Comparison of ENCODE assay signal across 15 cellular contexts in the genomic region with DNA sequence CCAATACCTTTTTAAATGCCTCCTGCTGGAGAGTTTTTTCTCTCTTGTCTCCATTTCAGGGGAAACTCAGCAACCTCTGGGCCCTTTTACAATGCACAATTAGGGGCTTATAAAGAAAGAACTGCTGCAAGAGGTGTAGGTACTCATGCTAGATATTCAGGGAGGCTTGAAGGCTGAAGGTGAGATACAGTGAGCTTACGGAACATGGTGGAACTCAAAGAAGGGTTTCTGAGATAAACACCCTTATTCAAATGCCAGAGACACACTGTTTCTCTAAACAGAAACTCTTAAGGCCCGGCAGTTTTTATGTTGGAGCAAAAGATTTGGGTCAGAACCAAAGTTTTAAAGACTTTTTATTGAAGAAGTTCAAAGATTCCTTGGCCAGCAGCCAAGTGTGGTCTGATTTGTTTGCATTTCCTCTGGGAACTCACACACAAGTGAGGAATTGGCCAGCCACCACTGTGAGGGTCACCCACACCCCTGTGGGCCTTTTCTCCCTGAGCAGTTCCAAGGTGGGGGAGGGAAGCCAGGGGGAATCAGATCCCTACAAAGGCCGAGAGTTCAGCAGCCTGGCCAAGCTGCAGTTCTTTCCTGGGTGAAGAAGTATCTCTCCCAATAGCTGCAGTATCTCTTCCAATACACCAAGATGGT. TPM values are rescaled to one million over a fixed set of nuclear protein-coding genes. Genes with fewer than 3 reads are reported as not detected.
DNase-seq lines count a peak whose midpoint lies in the region; ATAC-seq and TF ChIP-seq lines count a peak whose summit lies in the region.
"Had no signal": no experiment of that assay in that cellular context is flagged by ENCODE, and none has a peak within 500 bp of the region (broad histone marks: within the 10 kb centered on the region; RNA-seq: fewer than 3 reads in every experiment).

No MANE protein-coding gene starts in this region.

- H4K8ac ChIP-seq in mesenchymal stem cell (ENCODE audit: low read length) (no peak overlapping the region), neuronal stem cell (ENCODE audit: low read depth, low read length) (no peak overlapping the region)

- H3K9me3 ChIP-seq in heart left ventricle (no peaks in the 10 kb centered on the region), esophagus muscularis mucosa (no peaks in the 10 kb centered on the region), mesenchymal stem cell (ENCODE audit: control insufficient read depth, low read length) (no peaks in the 10 kb centered on the region), vagina (no peaks in the 10 kb centered on the region), neuronal stem cell (replicated peaks in 1 of 2; ENCODE audit: control insufficient read depth in 2 of 2, insufficient read depth in 1 of 2, low read depth in 1 of 2, low read length in 2 of 2) (no peaks in the 10 kb centered on the region)
- H3K9me3 ChIP-seq: SK-N-SH had no signal

- no peak overlapping the region for H2BK120ac ChIP-seq in mesenchymal stem cell (ENCODE audit: low read depth, low read length)
- no peak overlapping the region for H2BK120ac ChIP-seq in neuronal stem cell (ENCODE audit: low read depth, low read length)

- H2BK5ac ChIP-seq in mesenchymal stem cell (ENCODE audit: low read depth, low read length, poor library complexity, severe bottlenecking) (no peak overlapping the region), neuronal stem cell (ENCODE audit: low read length) (no peak overlapping the region)

- whole genome bisulfite sequencing in heart left ventricle, 4 donors: 50 to 65% (median 56%) methylated on average over 3 of the region's 3 CpGs
- 49% methylated on average over 3 of the region's 3 CpGs for WGBS in esophagus muscularis mucosa
- 76% methylated on average over 1 of the region's 3 CpGs for WGBS in mesenchymal stem cell
- no CpG with 5 or more reads among the region's 3 CpGs for WGBS in neuronal stem cell (ENCODE audit: extremely low coverage in 2 of 2, insufficient read length in 2 of 2, insufficient replicate concordance in 1 of 2), 2 donors

- H2AFZ ChIP-seq in mesenchymal stem cell (ENCODE audit: low read depth, low read length) (no peak overlapping the region), neuronal stem cell (ENCODE audit: low read length) (no peak overlapping the region)

- CTCF ChIA-PET in WTC11 (lab: Charles Lee): no interaction called here

- H3K4me3 ChIP-seq in heart left ventricle (no peak overlapping the region), esophagus muscularis mucosa (no peak overlapping the region), mesenchymal stem cell (ENCODE audit: insufficient read depth in 1 of 2, low read depth in 1 of 2, low read length in 2 of 2) (no peak overlapping the region), vagina (no peak overlapping the region), neuronal stem cell (ENCODE audit: low read length in 2 of 2) (no peak overlapping the region)
- H3K4me3 ChIP-seq: smooth muscle cell had no signal

- H2BK15ac ChIP-seq in mesenchymal stem cell (ENCODE audit: low read depth, poor library complexity, severe bottlenecking) (no peak overlapping the region), neuronal stem cell (ENCODE audit: low read length) (no peak overlapping the region)

- H3K27me3 ChIP-seq in heart left ventricle: no peaks in the 10 kb centered on the region
- no peaks in the 10 kb centered on the region for H3K27me3 ChIP-seq in esophagus muscularis mucosa
- H3K27me3 ChIP-seq in mesenchymal stem cell (ENCODE audit: control insufficient read depth in 1 of 2, insufficient read depth in 1 of 2, low read length in 2 of 2): peaks cover 0 to 9% of the 10 kb centered on the region in 2 experiments
- H3K27me3 ChIP-seq in vagina: no peaks in the 10 kb centered on the region
- H3K27me3 ChIP-seq in neuronal stem cell (ENCODE audit: control insufficient read depth in 3 of 3, insufficient read depth in 3 of 3, low read depth in 1 of 3, low read length in 3 of 3): peaks cover 0 to 3% (median 0%) of the 10 kb centered on the region in 3 experiments

- H2BK12ac ChIP-seq in mesenchymal stem cell (ENCODE audit: low read length in 2 of 2) (no peak overlapping the region), neuronal stem cell (ENCODE audit: low read length) (no peak overlapping the region)

- H3K79me1 ChIP-seq in mesenchymal stem cell (replicated peaks; ENCODE audit: low read length, poor library complexity, severe bottlenecking): no peaks in the 10 kb centered on the region
- H3K79me1 ChIP-seq in neuronal stem cell (ENCODE audit: low read depth, low read length): no peaks in the 10 kb centered on the region

- intact Hi-C loops in heart left ventricle (cut with DNase I): no loop called here
- intact Hi-C loops in Right ventricle myocardium superior (cut with DNase I): no loop called here
- intact Hi-C loops in esophagus muscularis mucosa (cut with DNase I): no loop called here
- intact Hi-C loops in vagina (cut with DNase I): no loop called here

- no peak overlapping the region for H3K4me3 Mint-ChIP-seq in WTC11
- H3K4me3 Mint-ChIP-seq: naive B cell, type B pancreatic cell had no signal

- H3K4me1 ChIP-seq in heart left ventricle: peaks cover 1 to 31% (median 16%) of the 10 kb centered on the region in 12 donors
- H3K4me1 ChIP-seq in esophagus muscularis mucosa: peaks cover 10 to 57% (median 38%) of the 10 kb centered on the region in 4 donors
- peaks cover 7% of the 10 kb centered on the region for H3K4me1 ChIP-seq in mesenchymal stem cell (ENCODE audit: control insufficient read depth, insufficient read depth, low read depth, low read length)
- H3K4me1 ChIP-seq in vagina: peaks cover 28% of the 10 kb centered on the region
- peaks cover 0 to 1% of the 10 kb centered on the region in 2 donors for H3K4me1 ChIP-seq in neuronal stem cell (ENCODE audit: control insufficient read depth in 2 of 2, insufficient read depth in 1 of 2, low read depth in 1 of 2, low read length in 2 of 2)

- POLR2A ChIA-PET in WTC11 (lab: Charles Lee): no interaction called here

- TF ChIP-seq EP300 in esophagus muscularis mucosa (IDR thresholded peaks at IDR 0.05): no peak

- no peaks in the 10 kb centered on the region for H3K36me3 Mint-ChIP-seq in WTC11
- H3K36me3 Mint-ChIP-seq: naive B cell, type B pancreatic cell had no signal

- H3K27ac Mint-ChIP-seq in WTC11: no peak overlapping the region; the same call in 1 of the 2 replicates
- H3K27ac Mint-ChIP-seq: type B pancreatic cell had no signal

- ATAC-seq in heart left ventricle: peak in 1 of 4 donors; percentile 42
- no peak for ATAC-seq in Right ventricle myocardium superior (ENCODE audit: poor library complexity)
- ATAC-seq in WTC11: no peak; the same call in 1 of the 2 replicates

- H3K4me1 Mint-ChIP-seq in WTC11: peaks cover 53% of the 10 kb centered on the region

- H3K36me3 ChIP-seq in heart left ventricle (no peaks in the 10 kb centered on the region), esophagus muscularis mucosa (no peaks in the 10 kb centered on the region), mesenchymal stem cell (ENCODE audit: control insufficient read depth in 1 of 2, insufficient read depth in 2 of 2, low read depth in 1 of 2, low read length in 2 of 2) (no peaks in the 10 kb centered on the region), vagina (no peaks in the 10 kb centered on the region), neuronal stem cell (replicated peaks in 1 of 2; ENCODE audit: control insufficient read depth in 2 of 2, insufficient read depth in 2 of 2, low read length in 2 of 2) (no peaks in the 10 kb centered on the region)

- H3K9me3 Mint-ChIP-seq in WTC11: no peaks in the 10 kb centered on the region
- H3K9me3 Mint-ChIP-seq: type B pancreatic cell had no signal

- H3K14ac ChIP-seq in mesenchymal stem cell (ENCODE audit: low read length in 2 of 2) (no peak overlapping the region), neuronal stem cell (ENCODE audit: low read length) (no peak overlapping the region)

- no peak overlapping the region for H4K91ac ChIP-seq in mesenchymal stem cell (ENCODE audit: low read length)
- H4K91ac ChIP-seq in neuronal stem cell (ENCODE audit: low read depth, low read length, poor library complexity): no peak overlapping the region

- H3K9ac ChIP-seq in mesenchymal stem cell (ENCODE audit: low read length) (no peak overlapping the region), neuronal stem cell (ENCODE audit: low read depth, low read length, poor library complexity) (no peak overlapping the region)
- H3K9ac ChIP-seq: SK-N-SH had no signal

- H3K18ac ChIP-seq in mesenchymal stem cell (ENCODE audit: low read depth in 1 of 2, low read length in 2 of 2) (no peak overlapping the region), neuronal stem cell (ENCODE audit: low read length) (no peak overlapping the region)

- no peak overlapping the region for H3K27ac ChIP-seq in heart left ventricle
- H3K27ac ChIP-seq in esophagus muscularis mucosa (replicated peaks in 1 of 4): no peak overlapping the region
- peak overlapping the region; percentile 16 for H3K27ac ChIP-seq in mesenchymal stem cell (ENCODE audit: low read length, poor library complexity, severe bottlenecking)
- H3K27ac ChIP-seq in vagina: peak overlapping the region; percentile 45
- no peak overlapping the region for H3K27ac ChIP-seq in neuronal stem cell (replicated peaks; ENCODE audit: low read length)

- H3K27me3 Mint-ChIP-seq in WTC11 (ENCODE audit: low read depth): no peaks in the 10 kb centered on the region
- H3K27me3 Mint-ChIP-seq: type B pancreatic cell had no signal

- H3K4ac ChIP-seq in mesenchymal stem cell (ENCODE audit: low read depth in 1 of 2, low read length in 2 of 2) (no peak overlapping the region), neuronal stem cell (ENCODE audit: low read length) (no peak overlapping the region)

- TF ChIP-seq POLR2A in heart left ventricle (IDR thresholded peaks at IDR 0.05) (no peak), esophagus muscularis mucosa (IDR thresholded peaks at IDR 0.05; ENCODE audit: low read depth) (no peak), vagina (IDR thresholded peaks at IDR 0.05) (no peak)

- H2AK5ac ChIP-seq in mesenchymal stem cell (ENCODE audit: low read length, severe bottlenecking): no peak overlapping the region
- no peak overlapping the region for H2AK5ac ChIP-seq in neuronal stem cell (ENCODE audit: low read depth, low read length)

- DNase-seq in heart left ventricle: peak in 3 of 5 donors; percentile 16 to 57 (median 30)
- no peak for DNase-seq in Right ventricle myocardium superior
- DNase-seq in esophagus muscularis mucosa (ENCODE audit: extremely low spot score): peak; percentile 90
- DNase-seq in mesenchymal stem cell: peak; percentile 23
- no peak for DNase-seq in vagina (ENCODE audit: extremely low spot score in 2 of 2)
- DNase-seq in WTC11 (ENCODE audit: low spot score): no peak
- DNase-seq in neuronal stem cell (ENCODE audit: low spot score): no peak
- no peak for DNase-seq in AG08395 (ENCODE audit: low spot score)
- DNase-seq: activated T-cell treated with anti-CD3 and anti-CD28 coated beads, Interleukin-2, amount 50 U/mL, for 1 hour; DMS153; naive B cell; NCI-H1930; SK-N-SH had no signal

- H3K4me2 ChIP-seq in mesenchymal stem cell (ENCODE audit: low read length, poor library complexity, severe bottlenecking): peak overlapping the region; percentile 2
- H3K4me2 ChIP-seq in neuronal stem cell (ENCODE audit: insufficient read depth, low read length, poor library complexity, severe bottlenecking): no peak overlapping the region
- H3K4me2 ChIP-seq: SK-N-SH, smooth muscle cell had no signal

- TF ChIP-seq CTCF in heart left ventricle (IDR thresholded peaks at IDR 0.05) (no peak), esophagus muscularis mucosa (IDR thresholded peaks at IDR 0.05) (no peak), vagina (IDR thresholded peaks at IDR 0.05) (no peak), WTC11 (IDR thresholded peaks at IDR 0.05) (no peak)

- H3K23ac ChIP-seq in mesenchymal stem cell (ENCODE audit: low read length in 2 of 2) (no peak overlapping the region), neuronal stem cell (ENCODE audit: low read depth, low read length, poor library complexity) (no peak overlapping the region)

RNA-seq across cellular contexts. Expression of a gene that starts 47.8 kb away (rescaled TPM):
- total RNA-seq in heart left ventricle (10 to 100 TPM in 1 of 9 donors, 1 to 10 TPM in 8; 1.3 to 14.1 (median 3.1) TPM), Right ventricle myocardium superior (6.5 TPM), esophagus muscularis mucosa (10 to 100 TPM; 13.4 to 26.4 (median 15.6) TPM), vagina (21.9 TPM), WTC11 (2021) (0.25 to 0.39 TPM (median 0.34 TPM) in 3 replicates)
- 10 to 100 TPM in 1 of 2 donors, 1 to 10 TPM in 1; 1.4 to 28.0 TPM for polyA plus RNA-seq in heart left ventricle
- 0.10 TPM for polyA plus RNA-seq in mesenchymal stem cell (2013, experiment 1 of 2)
- polyA plus RNA-seq in mesenchymal stem cell (2013, experiment 2 of 2): 0.10 TPM
- polyA plus RNA-seq in neuronal stem cell (2013, experiment 1 of 2): not detected
- polyA plus RNA-seq in neuronal stem cell (2013, experiment 2 of 2): not detected
- total RNA-seq: smooth muscle cell had no signal
- polyA plus RNA-seq: smooth muscle cell had no signal

Comparison
In these comparisons a context has a peak if more than half of its experiments do, and no peak if none do; other contexts are left out.
1. DNase-seq: peak in heart left ventricle (3 of 5), esophagus muscularis mucosa (single experiment) and mesenchymal stem cell (single experiment); none in Right ventricle myocardium superior (single experiment), vagina (0 of 2), WTC11 (single experiment), neuronal stem cell (single experiment) and AG08395 (single experiment).
2. H3K27ac ChIP-seq: peak in mesenchymal stem cell (single experiment) and vagina (single experiment); none in heart left ventricle (0 of 12), esophagus muscularis mucosa (0 of 4) and neuronal stem cell (single experiment).